13 cellular contexts compared by ENCODE assay signal in the genomic region with DNA sequence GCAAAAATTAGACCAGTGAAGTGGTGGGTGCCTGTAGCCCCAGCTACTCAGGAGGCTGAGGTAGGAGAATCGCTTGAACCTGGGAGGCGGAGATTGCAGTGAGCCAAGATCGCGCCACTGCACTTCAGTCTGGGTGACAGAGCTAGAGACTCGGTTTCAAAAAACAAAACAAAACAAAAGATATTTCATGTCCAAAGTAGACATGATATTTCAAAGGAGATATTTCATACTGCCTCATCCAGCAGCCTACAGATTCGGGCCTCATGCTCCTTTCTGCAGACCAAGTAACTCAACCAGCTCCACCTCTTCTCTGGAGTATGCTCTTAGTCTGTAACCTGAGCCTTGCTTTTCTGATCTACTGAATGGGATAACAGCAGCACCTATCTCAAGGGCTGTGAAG. TPM values are rescaled to one million over a fixed set of nuclear protein-coding genes. Genes with fewer than 3 reads are reported as not detected.
DNase-seq lines count a peak whose midpoint lies in the region; ATAC-seq and TF ChIP-seq lines count a peak whose summit lies in the region.
"Had no signal": no experiment of that assay in that cellular context is flagged by ENCODE, and none has a peak within 500 bp of the region (broad histone marks: within the 10 kb centered on the region; RNA-seq: fewer than 3 reads in every experiment).

No MANE protein-coding gene starts in this region.

- TF ChIP-seq EP300 in transverse colon (IDR thresholded peaks at IDR 0.05; ENCODE audit: low read depth), result no peak

- in situ Hi-C loops in transverse colon (cut with MboI; ENCODE audit: low pct_ligation_motif_present in 1 of 4, low pct_unique_long_range_greater_than_20kb in 1 of 4, low sequenced_read_pairs in 3 of 4), result no loop called here

- no peak overlapping the region for H3K4me3 Mint-ChIP-seq in activated CD4-positive, alpha-beta memory T cell treated with anti-CD3 and anti-CD28 coated beads for 36 hours
- H3K4me3 Mint-ChIP-seq in mesothelial cell of epicardium, result no peak overlapping the region

- H3K4me1 Mint-ChIP-seq in activated CD4-positive, alpha-beta memory T cell treated with anti-CD3 and anti-CD28 coated beads for 36 hours (ENCODE audit: low read depth), result peaks cover 70% of the 10 kb centered on the region
- peaks cover 28% of the 10 kb centered on the region for H3K4me1 Mint-ChIP-seq in mesothelial cell of epicardium

- CTCF ChIA-PET in activated CD4-positive, alpha-beta memory T cell treated with anti-CD3 and anti-CD28 coated beads for 36 hours (lab: Charles Lee), result interaction anchor here (1.4 to 1.5 kb wide), 2 partner anchors 27 to 62 kb away, joined by 3 to 4 read pairs; no protein-coding TSS in a partner anchor

- no peaks in the 10 kb centered on the region for H3K27me3 ChIP-seq in heart left ventricle
- no peaks in the 10 kb centered on the region for H3K27me3 ChIP-seq in transverse colon
- H3K27me3 ChIP-seq: BE2C had no signal

- TF ChIP-seq CTCF in heart left ventricle (IDR thresholded peaks at IDR 0.05) (no peak), mesothelial cell of epicardium (IDR thresholded peaks at IDR 0.05; ENCODE audit: unreplicated experiment) (no peak), transverse colon (IDR thresholded peaks at IDR 0.05) (no peak)

- WGBS in heart left ventricle, 4 donors, result 94 to 97% (median 95%) methylated on average over 6 of the region's 6 CpGs
- WGBS in transverse colon (ENCODE audit: low coverage in 1 of 2), 2 donors, result 90 to 93% methylated on average over 5 to 6 of the region's 6 CpGs

- H3K27ac ChIP-seq in heart left ventricle, result peak overlapping the region in 7 of 12 donors; percentile 58 to 79 (median 64)
- H3K27ac ChIP-seq in transverse colon, result peak overlapping the region; percentile 81 to 91 (median 86)

- H3K4me3 ChIP-seq in heart left ventricle (no peak overlapping the region), transverse colon (no peak overlapping the region)

- POLR2A ChIA-PET in activated CD4-positive, alpha-beta memory T cell treated with anti-CD3 and anti-CD28 coated beads for 36 hours (lab: Charles Lee), result interaction anchor here (0.8 to 9.1 kb wide), 2 partner anchors 11 to 17 kb away, joined by 5 to 205 read pairs; a partner anchor contains a TSS

- intact Hi-C loops in heart left ventricle (cut with DNase I) (no loop called here), cardiac septum (cut with DNase I) (no loop called here), transverse colon (cut with DNase I; ENCODE audit: low total_unique reads) (no loop called here)
- intact Hi-C loops in activated CD4-positive, alpha-beta memory T cell treated with anti-CD3 and anti-CD28 coated beads for 36 hours (cut with micrococcal nuclease), result no loop called here

- H3K27ac Mint-ChIP-seq in activated CD4-positive, alpha-beta memory T cell treated with anti-CD3 and anti-CD28 coated beads for 36 hours, result peak overlapping the region; percentile 45
- H3K27ac Mint-ChIP-seq in mesothelial cell of epicardium, result peak overlapping the region; percentile 72

- no peaks in the 10 kb centered on the region for H3K27me3 Mint-ChIP-seq in activated CD4-positive, alpha-beta memory T cell treated with anti-CD3 and anti-CD28 coated beads for 36 hours
- no peaks in the 10 kb centered on the region for H3K27me3 Mint-ChIP-seq in mesothelial cell of epicardium (ENCODE audit: low read depth)

- H3K36me3 ChIP-seq in heart left ventricle (peaks cover 0 to 17% (median 6%) of the 10 kb centered on the region in 9 donors), transverse colon (peaks cover 0 to 4% (median 1%) of the 10 kb centered on the region in 4 donors)

- H3K9me3 ChIP-seq in heart left ventricle (no peaks in the 10 kb centered on the region), transverse colon (no peaks in the 10 kb centered on the region)
- H3K9me3 ChIP-seq: BE2C had no signal

- no peak for ATAC-seq in heart left ventricle
- ATAC-seq in GM19467 (IDR thresholded peaks at IDR 0.05; ENCODE audit: unreplicated experiment), result no peak

- H3K36me3 Mint-ChIP-seq in activated CD4-positive, alpha-beta memory T cell treated with anti-CD3 and anti-CD28 coated beads for 36 hours, result peaks cover 21% of the 10 kb centered on the region
- peaks cover 10% of the 10 kb centered on the region for H3K36me3 Mint-ChIP-seq in mesothelial cell of epicardium

- H3K4me1 ChIP-seq in heart left ventricle (peaks cover 0 to 77% (median 60%) of the 10 kb centered on the region in 12 donors), transverse colon (peaks cover 37 to 67% (median 54%) of the 10 kb centered on the region in 4 donors)

- H3K9me3 Mint-ChIP-seq in activated CD4-positive, alpha-beta memory T cell treated with anti-CD3 and anti-CD28 coated beads for 36 hours, result no peaks in the 10 kb centered on the region
- no peaks in the 10 kb centered on the region for H3K9me3 Mint-ChIP-seq in mesothelial cell of epicardium

- DNase-seq in heart left ventricle (peak in 1 of 5 donors; percentile 22), cardiac septum (ENCODE audit: low spot score) (no peak), mesothelial cell of epicardium (ENCODE audit: low spot score in 2 of 2, unreplicated experiment in 2 of 2) (no peak), transverse colon (no peak), COLO829 (ENCODE audit: low spot score) (no peak), hypothalamus (lab: John Stamatoyannopoulos, UW) (no peak)
- DNase-seq in activated CD4-positive, alpha-beta memory T cell treated with anti-CD3 and anti-CD28 coated beads for 36 hours, result no peak
- DNase-seq: BE2C; central memory CD4-positive, alpha-beta T cell; erythroblast; GDM1; NCI-H2171 treated with DMSO at 0.1 percent for 48 hours had no signal

- TF ChIP-seq POLR2A in heart left ventricle (IDR thresholded peaks at IDR 0.05) (no peak), transverse colon (IDR thresholded peaks at IDR 0.05) (no peak)

RNA-seq across cellular contexts. Expression of a gene that starts 15.0 kb away (rescaled TPM):
- 10 to 100 TPM; 16.5 to 35.0 (median 24.7) TPM for total RNA-seq in heart left ventricle
- polyA plus RNA-seq in heart left ventricle, result 10 to 100 TPM in 1 of 2 donors, 1 to 10 TPM in 1; 9.6 to 10.4 TPM
- total RNA-seq in cardiac septum, result 28.1 TPM
- total RNA-seq in activated CD4-positive, alpha-beta memory T cell treated with anti-CD3 and anti-CD28 coated beads for 36 hours, result 10 to 100 TPM; 77.1 to 78.6 TPM
- 65.3 to 68.7 TPM (median 67.9 TPM) in 3 replicates for total RNA-seq in mesothelial cell of epicardium
- 10 to 100 TPM; 25.4 to 32.2 (median 28.0) TPM for total RNA-seq in transverse colon

RNA-seq across cellular contexts. Expression of a gene that starts 32.0 kb away (rescaled TPM):
- 10 to 100 TPM; 30.5 to 58.7 (median 49.7) TPM for total RNA-seq in heart left ventricle
- 10 to 100 TPM; 15.7 to 84.1 TPM for polyA plus RNA-seq in heart left ventricle
- total RNA-seq in cardiac septum, result 45.0 TPM
- total RNA-seq in activated CD4-positive, alpha-beta memory T cell treated with anti-CD3 and anti-CD28 coated beads for 36 hours, result 100 to 1,000 TPM; 154 to 157 TPM
- total RNA-seq in mesothelial cell of epicardium, result 137 to 141 TPM (median 138 TPM) in 3 replicates
- total RNA-seq in transverse colon, result 10 to 100 TPM; 27.3 to 85.4 (median 51.8) TPM

RNA-seq across cellular contexts. Expression of a gene that starts 50.2 kb away (rescaled TPM):
- 10 to 100 TPM; 21.7 to 58.0 (median 24.5) TPM for total RNA-seq in heart left ventricle
- 10 to 100 TPM; 10.5 to 21.7 TPM for polyA plus RNA-seq in heart left ventricle
- total RNA-seq in cardiac septum, result 31.1 TPM
- total RNA-seq in activated CD4-positive, alpha-beta memory T cell treated with anti-CD3 and anti-CD28 coated beads for 36 hours, result 10 to 100 TPM; 62.8 to 69.8 TPM
- total RNA-seq in mesothelial cell of epicardium, result 35.4 to 38.1 TPM (median 36.2 TPM) in 3 replicates
- 10 to 100 TPM in 3 of 4 donors, 1 to 10 TPM in 1; 8.0 to 48.7 (median 32.5) TPM for total RNA-seq in transverse colon
